ENCODE assay signal across 12 cellular contexts in genomic region chr1:241533375-241534115, GRCh38. TPM values are rescaled to one million over a fixed set of nuclear protein-coding genes. Genes with fewer than 3 reads are reported as not detected.
DNase-seq lines count a peak whose midpoint lies in the region; ATAC-seq lines count a peak whose summit lies in the region.
"Had no signal": no experiment of that assay in that cellular context is flagged by ENCODE, and none has a peak within 500 bp of the region (broad histone marks: within the 10 kb centered on the region; RNA-seq: fewer than 3 reads in every experiment).

No MANE protein-coding gene starts in this region.

- ATAC-seq in HG03039 (IDR thresholded peaks at IDR 0.05; ENCODE audit: unreplicated experiment) = peak; percentile 37
- peak; percentile 71 for ATAC-seq in stimulated activated memory B cell treated with anti-CD40 and anti-IgM and Interleukin-4, amounts not matched to agents 10 μg/mL and 1 μg/mL and 100 μg/mL, for 72 hours

- H3K4me1 Mint-ChIP-seq in stimulated activated memory B cell treated with anti-CD40 and anti-IgM and Interleukin-4, amounts not matched to agents 10 μg/mL and 1 μg/mL and 100 μg/mL, for 72 hours = peaks cover 57% of the 10 kb centered on the region
- peaks cover 15% of the 10 kb centered on the region for H3K4me1 Mint-ChIP-seq in activated CD4-positive, alpha-beta T cell treated with anti-CD3 and anti-CD28 coated beads, Interleukin-2, amount 10 ng/mL, durations not matched to agents 7 days and 5 days

- peak; percentile 24 for DNase-seq in SKM-1 treated with dmso at 0.1 percent for 144 hours (lab: John Stamatoyannopoulos, UW; ENCODE audit: unreplicated experiment)
- DNase-seq in SKM-1 (lab: John Stamatoyannopoulos, UW; ENCODE audit: unreplicated experiment) = no peak
- peak; percentile 78 for DNase-seq in RPMI8226
- DNase-seq in HAP-1 (ENCODE audit: low spot score in 2 of 2) = no peak
- no peak for DNase-seq in activated CD4-positive, alpha-beta T cell treated with anti-CD3 and anti-CD28 coated beads, Interleukin-2, amount 10 ng/mL, durations not matched to agents 7 days and 5 days
- DNase-seq in AG20443 (ENCODE audit: low spot score) = no peak
- DNase-seq: activated CD8-positive, alpha-beta memory T cell treated with anti-CD3 and anti-CD28 coated beads, Interleukin-2, amount 50 U/mL, for 48 hours; endodermal cell; H9; NCI-H82 had no signal

- peaks cover 40% of the 10 kb centered on the region for H3K36me3 Mint-ChIP-seq in stimulated activated memory B cell treated with anti-CD40 and anti-IgM and Interleukin-4, amounts not matched to agents 10 μg/mL and 1 μg/mL and 100 μg/mL, for 72 hours
- H3K36me3 Mint-ChIP-seq in activated CD4-positive, alpha-beta T cell treated with anti-CD3 and anti-CD28 coated beads, Interleukin-2, amount 10 ng/mL, durations not matched to agents 7 days and 5 days (ENCODE audit: low read depth) = no peaks in the 10 kb centered on the region

- H3K9me3 ChIP-seq in HAP-1 = no peaks in the 10 kb centered on the region

- H3K27me3 Mint-ChIP-seq in stimulated activated memory B cell treated with anti-CD40 and anti-IgM and Interleukin-4, amounts not matched to agents 10 μg/mL and 1 μg/mL and 100 μg/mL, for 72 hours = no peaks in the 10 kb centered on the region
- peaks cover 22% of the 10 kb centered on the region for H3K27me3 Mint-ChIP-seq in activated CD4-positive, alpha-beta T cell treated with anti-CD3 and anti-CD28 coated beads, Interleukin-2, amount 10 ng/mL, durations not matched to agents 7 days and 5 days

- H3K4me3 ChIP-seq in HAP-1 = no peak overlapping the region

- peaks cover 4% of the 10 kb centered on the region; the same call in 1 of the 2 replicates for H3K4me1 ChIP-seq in HAP-1

- H3K36me3 ChIP-seq in HAP-1 (replicated peaks) = no peaks in the 10 kb centered on the region

- H3K27ac Mint-ChIP-seq in stimulated activated memory B cell treated with anti-CD40 and anti-IgM and Interleukin-4, amounts not matched to agents 10 μg/mL and 1 μg/mL and 100 μg/mL, for 72 hours = peak overlapping the region; percentile 86
- H3K27ac Mint-ChIP-seq in activated CD4-positive, alpha-beta T cell treated with anti-CD3 and anti-CD28 coated beads, Interleukin-2, amount 10 ng/mL, durations not matched to agents 7 days and 5 days = no peak overlapping the region
- H3K27ac Mint-ChIP-seq: endodermal cell, H9 had no signal

- peak overlapping the region; percentile 85 for H3K4me3 Mint-ChIP-seq in stimulated activated memory B cell treated with anti-CD40 and anti-IgM and Interleukin-4, amounts not matched to agents 10 μg/mL and 1 μg/mL and 100 μg/mL, for 72 hours
- H3K4me3 Mint-ChIP-seq in activated CD4-positive, alpha-beta T cell treated with anti-CD3 and anti-CD28 coated beads, Interleukin-2, amount 10 ng/mL, durations not matched to agents 7 days and 5 days = no peak overlapping the region
- H3K4me3 Mint-ChIP-seq: endodermal cell, H9 had no signal

- CTCF ChIA-PET in activated CD4-positive, alpha-beta T cell treated with anti-CD3 and anti-CD28 coated beads, Interleukin-2, amount 10 ng/mL, durations not matched to agents 7 days and 5 days (lab: Charles Lee) = interaction anchor here (1.4 kb wide), 1 partner anchor 77 kb away, joined by 5 read pairs; no protein-coding TSS in a partner anchor

- POLR2A ChIA-PET in activated CD4-positive, alpha-beta T cell treated with anti-CD3 and anti-CD28 coated beads, Interleukin-2, amount 10 ng/mL, durations not matched to agents 7 days and 5 days (lab: Charles Lee) = no interaction called here

- H3K27me3 ChIP-seq in HAP-1 (ENCODE audit: low read depth) = peaks cover 2% of the 10 kb centered on the region; the same call in 1 of the 2 replicates

- H3K9me3 Mint-ChIP-seq in stimulated activated memory B cell treated with anti-CD40 and anti-IgM and Interleukin-4, amounts not matched to agents 10 μg/mL and 1 μg/mL and 100 μg/mL, for 72 hours = peaks cover 3% of the 10 kb centered on the region
- H3K9me3 Mint-ChIP-seq in activated CD4-positive, alpha-beta T cell treated with anti-CD3 and anti-CD28 coated beads, Interleukin-2, amount 10 ng/mL, durations not matched to agents 7 days and 5 days = peaks cover 3% of the 10 kb centered on the region
- H3K9me3 Mint-ChIP-seq: endodermal cell, H9 had no signal

- in situ Hi-C loops in HAP-1 (cut with MboI; ENCODE audit: low sequenced_read_pairs) = loop anchor here (25.0 kb wide), 1 partner anchor 454 kb away; the partner anchor contains the start of gene MAP1LC3C

RNA-seq across cellular contexts. Expression of gene KMO, which starts 1.4 kb away (rescaled TPM):
- total RNA-seq in activated CD4-positive, alpha-beta T cell treated with anti-CD3 and anti-CD28 coated beads, Interleukin-2, amount 10 ng/mL, durations not matched to agents 7 days and 5 days = under 1 TPM in 1 of 2 experiments, not detected in 1; 0.12 TPM
- total RNA-seq: endodermal cell, H9 had no signal

RNA-seq across cellular contexts. Expression of gene FH, which starts 14.0 kb away (rescaled TPM):
- total RNA-seq in activated CD4-positive, alpha-beta T cell treated with anti-CD3 and anti-CD28 coated beads, Interleukin-2, amount 10 ng/mL, durations not matched to agents 7 days and 5 days = 10 to 100 TPM; 63.9 to 66.3 TPM

Comparison
In these comparisons a context has a peak if more than half of its experiments do, and no peak if none do; other contexts are left out.
1. DNase-seq: peak in SKM-1 treated with dmso at 0.1 percent for 144 hours (single experiment) and RPMI8226 (single experiment); none in SKM-1 (single experiment), HAP-1 (0 of 2), activated CD4-positive, alpha-beta T cell treated with anti-CD3 and anti-CD28 coated beads, Interleukin-2, amount 10 ng/mL, durations not matched to agents 7 days and 5 days (single experiment) and AG20443 (single experiment).